19 cellular contexts compared by ENCODE assay signal in the genomic region with DNA sequence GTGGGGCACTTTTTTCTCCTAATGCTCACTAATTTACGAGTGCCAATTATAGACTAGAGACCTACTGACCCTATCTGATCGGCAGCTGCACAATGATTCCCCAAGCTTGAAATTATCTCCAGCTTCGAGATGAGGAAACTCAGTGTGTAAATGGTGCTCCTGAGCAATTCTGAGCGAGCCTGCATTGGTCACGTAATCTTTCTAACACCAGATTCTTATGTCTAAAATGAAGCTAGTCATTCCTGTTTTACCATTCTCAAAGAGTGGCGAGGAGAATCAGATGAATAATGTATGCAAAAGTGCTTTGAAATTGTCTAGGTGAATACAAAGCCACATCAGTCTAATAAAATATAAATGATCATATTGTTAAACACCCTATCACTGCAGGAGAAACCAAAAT.
DNase-seq lines count a peak whose midpoint lies in the region; ATAC-seq, FAIRE-seq and TF ChIP-seq lines count a peak whose summit lies in the region.
"Had no signal": no experiment of that assay in that cellular context is flagged by ENCODE, and none has a peak within 500 bp of the region (broad histone marks: within the 10 kb centered on the region; RNA-seq: fewer than 3 reads in every experiment).

No MANE protein-coding gene starts in this region.

- H3K79me2 ChIP-seq in GM23248 (ENCODE audit: insufficient read depth), result no peaks in the 10 kb centered on the region
- H3K79me2 ChIP-seq in trophoblast cell (ENCODE audit: control insufficient read depth, insufficient read depth, low read length, poor library complexity), result no peaks in the 10 kb centered on the region

- no peak overlapping the region for H2BK120ac ChIP-seq in trophoblast cell (ENCODE audit: insufficient read depth, low read length, poor library complexity)

- no peaks in the 10 kb centered on the region for H3K36me3 ChIP-seq in GM23248 (ENCODE audit: low read depth)
- no peaks in the 10 kb centered on the region for H3K36me3 ChIP-seq in trophoblast cell (ENCODE audit: control insufficient read depth in 1 of 2, insufficient read depth in 2 of 2, low read length in 2 of 2)
- H3K36me3 ChIP-seq: BLaER1 treated with 17β-estradiol and CSF1 and Interleukin-3, amounts not matched to agents 10 nM and 100 nM; HAP-1 had no signal

- WGBS in GM23248 (ENCODE audit: low coverage in 1 of 2, low lambda C conversion rate in 2 of 2, missing lambda C conversion rate in 2 of 2), 2 experiments, result 19 to 23% methylated on average over 6 of the region's 6 CpGs
- WGBS in trophoblast cell (ENCODE audit: extremely low coverage, insufficient coverage, insufficient read length), result no CpG with 5 or more reads among the region's 6 CpGs

- H3K9ac ChIP-seq in GM23248 (no peak overlapping the region), trophoblast cell (ENCODE audit: low read length) (no peak overlapping the region)
- H3K9ac ChIP-seq: BLaER1 treated with 17β-estradiol and CSF1 and Interleukin-3, amounts not matched to agents 10 nM and 100 nM had no signal

- H4K91ac ChIP-seq in trophoblast cell (ENCODE audit: low read depth, low read length), result no peak overlapping the region

- H4K8ac ChIP-seq in trophoblast cell (ENCODE audit: low read depth, low read length), result no peak overlapping the region

- ATAC-seq in GM18909 (IDR thresholded peaks at IDR 0.05; ENCODE audit: poor library complexity, unreplicated experiment), result no peak
- ATAC-seq: CD8-positive, alpha-beta T cell had no signal

- H2AFZ ChIP-seq in GM23248, result 0 out of 2 replicates have a peak overlapping the region, but pooled peaks have one; percentile 3
- H2AFZ ChIP-seq in trophoblast cell (ENCODE audit: insufficient read depth, low read length, poor library complexity), result no peak overlapping the region

- no peak overlapping the region for H4K12ac ChIP-seq in trophoblast cell (ENCODE audit: low read depth, low read length)

- no peak for DNase-seq in D721Med (ENCODE audit: insufficient read length, low spot score)
- no peak for DNase-seq in GM23248
- DNase-seq in OCI-M1 (lab: John Stamatoyannopoulos, UW), result peak; percentile 50
- DNase-seq in trophoblast cell, result peak; percentile 58 to 82
- DNase-seq in substantia nigra (lab: John Stamatoyannopoulos, UW), result no peak
- no peak for DNase-seq in HPDE6-E6E7 (ENCODE audit: extremely low spot score)
- DNase-seq: Calu3; CD8-positive, alpha-beta T cell; DMS 273 treated with DMSO at 0.1 percent for 48 hours; DND-41; IMR-90; KBM-7 had no signal

- H3K14ac ChIP-seq in trophoblast cell (ENCODE audit: low read length), result no peak overlapping the region

- no peak overlapping the region for H3K18ac ChIP-seq in trophoblast cell (ENCODE audit: low read length)

- no peaks in the 10 kb centered on the region for H3F3A ChIP-seq in GM23248 (ENCODE audit: insufficient read depth)

- H3K9me2 ChIP-seq in GM23248 (ENCODE audit: insufficient read depth), result no peaks in the 10 kb centered on the region

- no peaks in the 10 kb centered on the region for H3K79me1 ChIP-seq in trophoblast cell (ENCODE audit: low read length)

- H2BK5ac ChIP-seq in trophoblast cell (ENCODE audit: low read depth, low read length, poor library complexity), result no peak overlapping the region

- TF ChIP-seq CTCF in D721Med (IDR thresholded peaks at IDR 0.05; ENCODE audit: insufficient read depth, missing control alignments), result no peak

- H3K9me3 ChIP-seq in GM23248 (ENCODE audit: low read depth) (no peaks in the 10 kb centered on the region), trophoblast cell (ENCODE audit: insufficient read depth, low read depth, low read length) (no peaks in the 10 kb centered on the region)
- H3K9me3 ChIP-seq: BLaER1 treated with 17β-estradiol and CSF1 and Interleukin-3, amounts not matched to agents 10 nM and 100 nM; HAP-1 had no signal

- H3K4me3 ChIP-seq in GM23248 (no peak overlapping the region), trophoblast cell (ENCODE audit: low read depth, low read length) (no peak overlapping the region)
- H3K4me3 ChIP-seq: BLaER1 treated with 17β-estradiol and CSF1 and Interleukin-3, amounts not matched to agents 10 nM and 100 nM; HAP-1 had no signal

- H3K27ac ChIP-seq in GM23248 (no peak overlapping the region), trophoblast cell (ENCODE audit: low read depth, low read length) (no peak overlapping the region), substantia nigra (ENCODE audit: low read depth, low read length, poor library complexity, severe bottlenecking) (no peak overlapping the region)
- H3K27ac ChIP-seq: BLaER1 treated with 17β-estradiol and CSF1 and Interleukin-3, amounts not matched to agents 10 nM and 100 nM; HL-60 had no signal

- peak; percentile 41 for FAIRE-seq in D721Med (lab: Jason Lieb, UNC)
- FAIRE-seq: GM12892, GM18507, HTR-8/SVneo had no signal

- no peaks in the 10 kb centered on the region for H4K20me1 ChIP-seq in GM23248 (ENCODE audit: insufficient read depth)
- H4K20me1 ChIP-seq: BLaER1 treated with 17β-estradiol and CSF1 and Interleukin-3, amounts not matched to agents 10 nM and 100 nM had no signal

- H2AK5ac ChIP-seq in trophoblast cell (ENCODE audit: low read length), result no peak overlapping the region

- in situ Hi-C loops in GM23248 (cut with MboI), result loop anchor here (25.0 kb wide), 1 partner anchor 773 kb away; no protein-coding TSS in a partner anchor

- H3K4me2 ChIP-seq in GM23248 (ENCODE audit: unreplicated experiment) (peak overlapping the region; percentile 4), trophoblast cell (ENCODE audit: low read length) (no peak overlapping the region)
- H3K4me2 ChIP-seq: BLaER1 treated with 17β-estradiol and CSF1 and Interleukin-3, amounts not matched to agents 10 nM and 100 nM had no signal

- peaks cover 9% of the 10 kb centered on the region; the same call in 1 of the 2 replicates for H3K4me1 ChIP-seq in GM23248 (ENCODE audit: insufficient read depth)
- H3K4me1 ChIP-seq in trophoblast cell (ENCODE audit: control insufficient read depth in 1 of 2, insufficient read depth in 2 of 2, low read length in 2 of 2), result no peaks in the 10 kb centered on the region
- H3K4me1 ChIP-seq: HAP-1 had no signal

- no peak overlapping the region for H3K4ac ChIP-seq in trophoblast cell (ENCODE audit: low read depth, low read length)

- H3K27me3 ChIP-seq in GM23248 (replicated peaks; ENCODE audit: insufficient read depth), result peaks cover 3% of the 10 kb centered on the region; the same call in 1 of the 2 replicates
- H3K27me3 ChIP-seq in trophoblast cell (ENCODE audit: insufficient read depth, low read length), result no peaks in the 10 kb centered on the region
- H3K27me3 ChIP-seq: BLaER1 treated with 17β-estradiol and CSF1 and Interleukin-3, amounts not matched to agents 10 nM and 100 nM had no signal

- H3K23ac ChIP-seq in trophoblast cell (ENCODE audit: low read length), result no peak overlapping the region

- H2BK12ac ChIP-seq in trophoblast cell (ENCODE audit: low read length), result no peak overlapping the region

Comparison
In these comparisons a context has a peak if more than half of its experiments do, and no peak if none do; other contexts are left out.
1. DNase-seq: peak in OCI-M1 (single experiment) and trophoblast cell (2 of 2); none in D721Med (single experiment), GM23248 (single experiment), substantia nigra (0 of 49) and HPDE6-E6E7 (single experiment).